In genomic region chr14:19799880-19800279, GRCh38 we compare ENCODE assay signal across 27 cellular contexts. TPM values are rescaled to one million over a fixed set of nuclear protein-coding genes. Genes with fewer than 3 reads are reported as not detected.
"Had no signal": no experiment of that assay in that cellular context is flagged by ENCODE, and none has a peak within 500 bp of the region (broad histone marks: within the 10 kb centered on the region; RNA-seq: fewer than 3 reads in every experiment).

No MANE protein-coding gene starts in this region.

- H3K27me3 ChIP-seq: left lung, neural progenitor cell, sigmoid colon, testis had no signal

- H3K4me3 ChIP-seq: left lung, neural progenitor cell, sigmoid colon, testis had no signal

- H3K36me3 ChIP-seq: left lung, neural progenitor cell, sigmoid colon had no signal

- H3K4me1 ChIP-seq: left lung, neural progenitor cell, sigmoid colon, testis had no signal

- ATAC-seq: esophagus mucosa, left lung, WTC11 had no signal

- H3K27ac ChIP-seq: left lung, neural progenitor cell, sigmoid colon, testis had no signal

- H3K9me3 ChIP-seq: sigmoid colon, SK-N-SH, testis had no signal

- DNase-seq: activated CD4-positive, alpha-beta T cell treated with anti-CD3 and anti-CD28 coated beads, Interleukin-2, amount 50 U/mL, for 48 hours; activated CD8-positive, alpha-beta memory T cell treated with anti-CD3 and anti-CD28 coated beads, Interleukin-2, amount 50 U/mL, for 48 hours; activated naive CD4-positive, alpha-beta T cell treated with anti-CD3 and anti-CD28 coated beads, Interleukin-2, amount 10 ng/mL, durations not matched to agents 7 days and 5 days; activated T-cell treated with anti-CD3 and anti-CD28 coated beads, Interleukin-2, amount 50 U/mL, for 4 hours; dermis blood vessel endothelial cell; effector memory CD4-positive, alpha-beta T cell; foreskin melanocyte; immature natural killer cell; naive B cell; SIG-M5; sigmoid colon; SK-N-SH; stimulated activated CD4-positive, alpha-beta T cell treated with anti-CD3 and anti-CD28 coated beads, Interleukin-4, amount 100 ng/mL, for 1 hour; testis had no signal

RNA-seq across cellular contexts. Expression of gene OR4N2, which starts 3.7 kb away (rescaled TPM):
- total RNA-seq: activated CD8-positive, alpha-beta memory T cell treated with anti-CD3 and anti-CD28 coated beads for 36 hours; activated T-cell treated with anti-CD3 and anti-CD28 coated beads, Interleukin-2, amount 50 U/mL, for 4 hours; activated T-helper 2 cell treated with anti-CD3 and anti-CD28 coated beads, Interferon-gamma antibody, Interleukin-2, Interleukin-4, amounts not matched to agents 10 μg/mL and 5 μg/mL and 100 μg/mL, durations not matched to agents 14 hours and 24 hours and 36 hours; cardiac septum; dermis blood vessel endothelial cell; endothelial cell of umbilical vein; esophagus mucosa; kidney epithelial cell; left lung; mucosa of gallbladder; posterior vena cava; renal cortical epithelial cell; sigmoid colon; WTC11 had no signal
- polyA plus RNA-seq: endothelial cell of umbilical vein, immature natural killer cell, sigmoid colon, SK-N-SH had no signal

RNA-seq across cellular contexts. Expression of gene OR4M1, which starts 26.6 kb away (rescaled TPM):
- total RNA-seq: activated CD8-positive, alpha-beta memory T cell treated with anti-CD3 and anti-CD28 coated beads for 36 hours; activated T-cell treated with anti-CD3 and anti-CD28 coated beads, Interleukin-2, amount 50 U/mL, for 4 hours; activated T-helper 2 cell treated with anti-CD3 and anti-CD28 coated beads, Interferon-gamma antibody, Interleukin-2, Interleukin-4, amounts not matched to agents 10 μg/mL and 5 μg/mL and 100 μg/mL, durations not matched to agents 14 hours and 24 hours and 36 hours; cardiac septum; dermis blood vessel endothelial cell; endothelial cell of umbilical vein; esophagus mucosa; kidney epithelial cell; left lung; mucosa of gallbladder; osteoblast; posterior vena cava; renal cortical epithelial cell; sigmoid colon; WTC11 had no signal
- polyA plus RNA-seq: endothelial cell of umbilical vein, immature natural killer cell, sigmoid colon, SK-N-SH had no signal

RNA-seq across cellular contexts. Expression of gene OR4Q3, which starts 56.5 kb away (rescaled TPM):
- total RNA-seq: activated CD8-positive, alpha-beta memory T cell treated with anti-CD3 and anti-CD28 coated beads for 36 hours; activated T-cell treated with anti-CD3 and anti-CD28 coated beads, Interleukin-2, amount 50 U/mL, for 4 hours; activated T-helper 2 cell treated with anti-CD3 and anti-CD28 coated beads, Interferon-gamma antibody, Interleukin-2, Interleukin-4, amounts not matched to agents 10 μg/mL and 5 μg/mL and 100 μg/mL, durations not matched to agents 14 hours and 24 hours and 36 hours; cardiac septum; dermis blood vessel endothelial cell; endothelial cell of umbilical vein; esophagus mucosa; kidney epithelial cell; left lung; mucosa of gallbladder; osteoblast; posterior vena cava; renal cortical epithelial cell; sigmoid colon; WTC11 had no signal
- polyA plus RNA-seq: endothelial cell of umbilical vein, immature natural killer cell, SK-N-SH had no signal
